In genomic region chr9:122819326-122819725, GRCh38 we compare ENCODE assay signal across 15 cellular contexts. TPM values are rescaled to one million over a fixed set of nuclear protein-coding genes. Genes with fewer than 3 reads are reported as not detected.
DNase-seq lines count a peak whose midpoint lies in the region; ATAC-seq and TF ChIP-seq lines count a peak whose summit lies in the region.
"Had no signal": no experiment of that assay in that cellular context is flagged by ENCODE, and none has a peak within 500 bp of the region (broad histone marks: within the 10 kb centered on the region; RNA-seq: fewer than 3 reads in every experiment).

No MANE protein-coding gene starts in this region.

- no peak overlapping the region for H3K4me3 ChIP-seq in SK-N-SH (ENCODE audit: low read depth in 2 of 2, low read length in 1 of 2)
- H3K4me3 ChIP-seq in astrocyte of the cerebellum (ENCODE audit: low read depth, low read length): no peak overlapping the region
- H3K4me3 ChIP-seq: GM12878 had no signal

- H3F3A ChIP-seq in SK-N-SH (replicated peaks; ENCODE audit: insufficient read depth): peaks cover 29% of the 10 kb centered on the region

- no peaks in the 10 kb centered on the region for H3K27me3 ChIP-seq in SK-N-SH (ENCODE audit: insufficient read depth)

- no peak overlapping the region for H3K4me3 Mint-ChIP-seq in stimulated activated memory B cell treated with anti-CD40 and anti-IgM and Interleukin-4, amounts not matched to agents 10 μg/mL and 1 μg/mL and 100 μg/mL, for 72 hours
- H3K4me3 Mint-ChIP-seq: activated naive CD8-positive, alpha-beta T cell had no signal

- no peaks in the 10 kb centered on the region for H3K9me3 ChIP-seq in SK-N-SH

- peaks cover 43 to 54% of the 10 kb centered on the region in 2 experiments for H3K36me3 ChIP-seq in SK-N-SH (replicated peaks in 1 of 2; ENCODE audit: control insufficient read depth in 1 of 2, insufficient read depth in 2 of 2, low read length in 1 of 2)

- TF ChIP-seq EP300 in SK-N-SH (IDR thresholded peaks at IDR 0.05; ENCODE audit: borderline replicate concordance in 1 of 2, low read depth in 1 of 2, low read length in 1 of 2): no peak

- no peak for TF ChIP-seq RAD21 in SK-N-SH (IDR thresholded peaks at IDR 0.05; ENCODE audit: low read length)

- no peak for ATAC-seq in SK-N-SH treated with all-trans-retinoic acid at 6 μM for 48 hours
- no peak for ATAC-seq in stimulated activated memory B cell treated with anti-CD40 and anti-IgM and Interleukin-4, amounts not matched to agents 10 μg/mL and 1 μg/mL and 100 μg/mL, for 72 hours
- ATAC-seq: GM12878 had no signal

- H3K9ac ChIP-seq in SK-N-SH: no peak overlapping the region

- 56% methylated on average over 3 of the region's 3 CpGs for WGBS in SK-N-SH (ENCODE audit: low lambda C conversion rate)

- H3K27me3 Mint-ChIP-seq in stimulated activated memory B cell treated with anti-CD40 and anti-IgM and Interleukin-4, amounts not matched to agents 10 μg/mL and 1 μg/mL and 100 μg/mL, for 72 hours: no peaks in the 10 kb centered on the region
- H3K27me3 Mint-ChIP-seq: activated naive CD8-positive, alpha-beta T cell had no signal

- H3K27ac ChIP-seq in SK-N-SH (ENCODE audit: low read depth in 2 of 2, low read length in 1 of 2) (peak overlapping the region in 1 of 2 experiments; percentile 67; a peak in 2 of 4 replicates), substantia nigra (ENCODE audit: low read depth, low read length, poor library complexity, severe bottlenecking) (peak overlapping the region; percentile 51)

- H2AFZ ChIP-seq in SK-N-SH (ENCODE audit: low read depth): no peak overlapping the region

- peaks cover 44% of the 10 kb centered on the region for H3K79me2 ChIP-seq in SK-N-SH (ENCODE audit: insufficient read depth)

- peaks cover 30% of the 10 kb centered on the region for H3K4me1 Mint-ChIP-seq in stimulated activated memory B cell treated with anti-CD40 and anti-IgM and Interleukin-4, amounts not matched to agents 10 μg/mL and 1 μg/mL and 100 μg/mL, for 72 hours

- H3K9me2 ChIP-seq in SK-N-SH: no peaks in the 10 kb centered on the region

- in situ Hi-C loops in astrocyte of the cerebellum (cut with HindIII; ENCODE audit: low sequenced_read_pairs): no loop called here

- DNase-seq in SK-N-SH: no peak
- DNase-seq in astrocyte of the cerebellum (ENCODE audit: low read depth): peak; percentile 18
- peak; percentile 53 for DNase-seq in hepatic stellate cell (ENCODE audit: low spot score)
- DNase-seq in substantia nigra (lab: John Stamatoyannopoulos, UW): no peak
- DNase-seq in activated naive CD4-positive, alpha-beta T cell (lab: John Stamatoyannopoulos, UW): no peak
- DNase-seq in stimulated activated CD4-positive, alpha-beta T cell treated with anti-CD3 and anti-CD28 coated beads, Interleukin-2, amount 100 ng/mL, for 24 hours: no peak
- DNase-seq: 8988T; activated CD4-positive, alpha-beta T cell treated with anti-CD3 and anti-CD28 coated beads, Interleukin-2, amount 50 U/mL, for 48 hours; DMS 273 treated with DMSO at 0.1 percent for 48 hours; NK-92 treated with Interleukin-12 subunit alpha and Interleukin-12 subunit beta, amount 100 ng/mL, for 24 hours; T-helper 1 cell had no signal

- POLR2A ChIA-PET in SK-N-SH (lab: Yijun Ruan, JAX): no interaction called here

- no peaks in the 10 kb centered on the region for H3K9me3 Mint-ChIP-seq in stimulated activated memory B cell treated with anti-CD40 and anti-IgM and Interleukin-4, amounts not matched to agents 10 μg/mL and 1 μg/mL and 100 μg/mL, for 72 hours

- TF ChIP-seq CTCF in SK-N-SH (IDR thresholded peaks at IDR 0.05): no peak
- no peak for TF ChIP-seq CTCF in astrocyte of the cerebellum (IDR thresholded peaks at IDR 0.05; ENCODE audit: low read depth, low read length, missing control alignments)

- H3K36me3 Mint-ChIP-seq in stimulated activated memory B cell treated with anti-CD40 and anti-IgM and Interleukin-4, amounts not matched to agents 10 μg/mL and 1 μg/mL and 100 μg/mL, for 72 hours: peaks cover 48% of the 10 kb centered on the region
- H3K36me3 Mint-ChIP-seq: activated naive CD8-positive, alpha-beta T cell had no signal

- peaks cover 3 to 22% of the 10 kb centered on the region in 2 experiments; a peak in 3 of 4 replicates for H3K4me1 ChIP-seq in SK-N-SH (ENCODE audit: control insufficient read depth in 1 of 2, insufficient read depth in 2 of 2, low read depth in 1 of 2, low read length in 1 of 2)

- H3K4me2 ChIP-seq in SK-N-SH: peak overlapping the region; percentile 3; the same call in 1 of the 2 replicates

- no peak overlapping the region for H3K27ac Mint-ChIP-seq in stimulated activated memory B cell treated with anti-CD40 and anti-IgM and Interleukin-4, amounts not matched to agents 10 μg/mL and 1 μg/mL and 100 μg/mL, for 72 hours

- CTCF ChIA-PET in SK-N-SH (lab: Yijun Ruan, JAX): interaction anchor here (1.3 to 4.2 kb wide), 3 partner anchors 9 to 321 kb away, joined by 6 to 25 read pairs (median 8); no protein-coding TSS in a partner anchor

- H4K20me1 ChIP-seq in SK-N-SH (ENCODE audit: insufficient read depth): peaks cover 21% of the 10 kb centered on the region

TF ChIP-seq in SK-N-SH, 30 proteins besides CTCF, POLR2A, EP300 and RAD21 (continues in another document):
- TF ChIP-seq RXRA (IDR thresholded peaks at IDR 0.05; ENCODE audit: borderline replicate concordance, low read depth): no peak
- no peak for TF ChIP-seq TCF12 (IDR thresholded peaks at IDR 0.05)
- no peak for TF ChIP-seq ELF1 (IDR thresholded peaks at IDR 0.05)
- no peak for TF ChIP-seq ZBTB33 (IDR thresholded peaks at IDR 0.05; ENCODE audit: borderline replicate concordance, low read depth)
- no peak for TF ChIP-seq NRF1 (IDR thresholded peaks at IDR 0.05; ENCODE audit: low read depth, low read length)
- TF ChIP-seq TEAD4 (IDR thresholded peaks at IDR 0.05; ENCODE audit: borderline replicate concordance, insufficient read depth): no peak
- no peak for TF ChIP-seq FOSL2 (IDR thresholded peaks at IDR 0.05; ENCODE audit: borderline replicate concordance, low read depth)

TF ChIP-seq in SK-N-SH treated with all-trans-retinoic acid at 6 μM for 48 hours, 23 proteins besides CTCF, POLR2A, EP300 and RAD21:
- no peak for TF ChIP-seq ZNF565 (CRISPR knock-in tag; conservative IDR thresholded peaks at IDR 0.05; ENCODE audit: low read depth)
- TF ChIP-seq ZNF8 (CRISPR knock-in tag; IDR thresholded peaks at IDR 0.05): no peak
- no peak for TF ChIP-seq PPARA (CRISPR knock-in tag; IDR thresholded peaks at IDR 0.05; ENCODE audit: borderline replicate concordance)
- TF ChIP-seq ISL1 (CRISPR knock-in tag; IDR thresholded peaks at IDR 0.05): no peak
- TF ChIP-seq TSHZ2 (CRISPR knock-in tag; IDR thresholded peaks at IDR 0.05): no peak
- TF ChIP-seq BACH2 (CRISPR knock-in tag; IDR thresholded peaks at IDR 0.05; ENCODE audit: borderline replicate concordance): no peak
- TF ChIP-seq TOX (CRISPR knock-in tag; IDR thresholded peaks at IDR 0.05; ENCODE audit: borderline replicate concordance): no peak
- TF ChIP-seq ZNF70 (CRISPR knock-in tag; IDR thresholded peaks at IDR 0.05): no peak
- TF ChIP-seq CSDC2 (CRISPR knock-in tag; IDR thresholded peaks at IDR 0.05): no peak
- TF ChIP-seq ARNTL (CRISPR knock-in tag; IDR thresholded peaks at IDR 0.05; ENCODE audit: borderline replicate concordance, low read depth): no peak
- no peak for TF ChIP-seq CSRNP3 (CRISPR knock-in tag; IDR thresholded peaks at IDR 0.05)
- TF ChIP-seq ZC3H10 (CRISPR knock-in tag; IDR thresholded peaks at IDR 0.05): no peak
- no peak for TF ChIP-seq SNAI2 (CRISPR knock-in tag; IDR thresholded peaks at IDR 0.05)

RNA-seq across cellular contexts. Expression of gene PDCL, which starts 9.1 kb away (rescaled TPM):
- 11.9 and 12.1 TPM in 2 replicates for polyA plus RNA-seq in SK-N-SH (2012; rRNA removed)
- polyA plus RNA-seq in SK-N-SH (2012; cell fraction: cytosol; rRNA removed): 14.4 and 17.7 TPM in 2 replicates
- polyA plus RNA-seq in SK-N-SH (2012; cell fraction: nucleus; rRNA removed): 6.3 and 8.1 TPM in 2 replicates

RNA-seq across cellular contexts. Expression of gene OR1K1, which starts 19.4 kb away (rescaled TPM):
- not detected in 2 replicates for polyA plus RNA-seq in SK-N-SH (2012; rRNA removed)
- not detected in 2 replicates for polyA plus RNA-seq in SK-N-SH (2012; cell fraction: cytosol; rRNA removed)
- polyA plus RNA-seq in SK-N-SH (2012; cell fraction: nucleus; rRNA removed): not detected in 2 replicates
- polyA plus RNA-seq: GM12878 had no signal

RNA-seq across cellular contexts. Expression of gene OR5C1, which starts 30.6 kb away (rescaled TPM):
- not detected in 2 replicates for polyA plus RNA-seq in SK-N-SH (2012; rRNA removed)
- polyA plus RNA-seq in SK-N-SH (2012; cell fraction: cytosol; rRNA removed): not detected in 2 replicates
- not detected in 2 replicates for polyA plus RNA-seq in SK-N-SH (2012; cell fraction: nucleus; rRNA removed)
- polyA plus RNA-seq: GM12878 had no signal

Comparison
In these comparisons a context has a peak if more than half of its experiments do, and no peak if none do; other contexts are left out.
1. DNase-seq: peak in astrocyte of the cerebellum (single experiment) and hepatic stellate cell (single experiment); none in SK-N-SH (single experiment), substantia nigra (0 of 49), activated naive CD4-positive, alpha-beta T cell (0 of 4) and stimulated activated CD4-positive, alpha-beta T cell treated with anti-CD3 and anti-CD28 coated beads, Interleukin-2, amount 100 ng/mL, for 24 hours (0 of 2).